ENCODE assay signal across 1 cellular context in the genomic region with DNA sequence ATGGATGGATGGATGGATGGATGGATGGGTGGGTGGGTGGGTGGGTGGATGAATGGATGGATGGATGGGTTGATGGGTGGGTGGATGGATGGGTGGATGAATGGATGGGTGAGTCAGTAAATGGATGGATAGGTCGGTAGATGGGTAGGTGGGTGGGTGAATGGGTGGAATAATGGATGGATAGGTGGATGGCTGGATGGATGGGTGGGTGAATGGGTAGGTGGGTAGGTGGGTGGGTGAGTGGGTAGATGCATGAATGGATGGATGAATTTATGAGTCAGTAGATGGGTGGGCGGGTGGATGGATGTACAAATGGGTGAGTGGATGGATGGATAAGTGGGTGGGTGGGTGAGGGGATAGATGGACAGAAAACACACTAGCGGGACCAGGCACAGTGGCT.
TF ChIP-seq lines count a peak whose summit lies in the region.

No MANE protein-coding gene starts in this region.

TF ChIP-seq in K562, 482 proteins besides CTCF, POLR2A, EP300 and RAD21:
- TF ChIP-seq EGR1 (conservative IDR thresholded peaks at IDR 0.05) (peak; percentile 63), NELFE (IDR thresholded peaks at IDR 0.05; ENCODE audit: insufficient read depth, insufficient read length) (no peak)
